ENCODE assay signal across 13 cellular contexts in the genomic region with DNA sequence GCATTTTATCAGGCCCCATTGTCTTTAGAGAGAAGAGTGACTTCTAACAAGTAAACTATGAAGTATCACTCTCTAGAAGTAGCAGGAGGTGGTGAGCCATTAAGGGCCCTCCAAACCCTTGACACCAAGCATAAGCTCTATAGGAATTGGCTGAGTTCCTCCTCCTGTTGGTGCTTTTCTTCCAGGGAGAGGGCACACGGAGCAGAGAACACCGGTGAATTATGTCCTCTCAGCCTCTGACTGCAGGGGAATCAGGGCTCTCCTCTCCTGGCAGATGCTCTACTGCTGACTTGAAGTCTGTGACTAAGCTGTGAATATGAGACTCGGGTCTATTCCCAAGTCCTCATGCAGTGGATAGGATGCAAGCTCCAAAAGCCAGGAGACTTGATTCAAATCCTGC. TPM values are rescaled to one million over a fixed set of nuclear protein-coding genes. Genes with fewer than 3 reads are reported as not detected.
DNase-seq lines count a peak whose midpoint lies in the region; ATAC-seq and TF ChIP-seq lines count a peak whose summit lies in the region.
"Had no signal": no experiment of that assay in that cellular context is flagged by ENCODE, and none has a peak within 500 bp of the region (broad histone marks: within the 10 kb centered on the region; RNA-seq: fewer than 3 reads in every experiment).

No MANE protein-coding gene starts in this region.

- no peaks in the 10 kb centered on the region for H3K36me3 Mint-ChIP-seq in chondrocyte (ENCODE audit: low read depth)
- H3K36me3 Mint-ChIP-seq in nephron (ENCODE audit: low read depth) = no peaks in the 10 kb centered on the region
- peaks cover 0 to 16% (median 14%) of the 10 kb centered on the region in 3 donors for H3K36me3 Mint-ChIP-seq in immature natural killer cell
- H3K36me3 Mint-ChIP-seq in CD4-positive, alpha-beta T cell (ENCODE audit: low read depth) = no peaks in the 10 kb centered on the region

- CTCF ChIA-PET in CD4-positive, alpha-beta T cell (lab: Charles Lee) = no interaction called here

- H3K27ac Mint-ChIP-seq in chondrocyte (ENCODE audit: unreplicated experiment) (peak overlapping the region; percentile 72), nephron (peak overlapping the region; percentile 95 to 100 (median 96)), immature natural killer cell (no peak overlapping the region)
- H3K27ac Mint-ChIP-seq in CD4-positive, alpha-beta T cell = no peak overlapping the region
- H3K27ac Mint-ChIP-seq: activated CD8-positive, alpha-beta memory T cell treated with anti-CD3 and anti-CD28 coated beads, Interleukin-2, amount 10 ng/mL, durations not matched to agents 7 days and 5 days; activated naive CD8-positive, alpha-beta T cell treated with anti-CD3 and anti-CD28 coated beads, Interleukin-2, amount 10 ng/mL, durations not matched to agents 7 days and 5 days had no signal

- no peaks in the 10 kb centered on the region for H3K27me3 ChIP-seq in CD4-positive, alpha-beta T cell (ENCODE audit: control insufficient read depth, insufficient read depth, low read length)
- H3K27me3 ChIP-seq: right lobe of liver had no signal

- H3K9me3 ChIP-seq in CD4-positive, alpha-beta T cell (ENCODE audit: control insufficient read depth, low read length) = no peaks in the 10 kb centered on the region
- H3K9me3 ChIP-seq: right lobe of liver had no signal

- DNase-seq in G401 (ENCODE audit: low spot score) = peak; percentile 54
- peak; percentile 37 for DNase-seq in LHCN-M2 (ENCODE audit: low read depth)
- no peak for DNase-seq in chondrocyte (ENCODE audit: low spot score)
- DNase-seq in immature natural killer cell = no peak
- no peak for DNase-seq in NCI-H748 treated with DMSO at 0.1 percent for 48 hours (lab: John Stamatoyannopoulos, UW)
- no peak for DNase-seq in CD4-positive, alpha-beta T cell
- DNase-seq: activated CD8-positive, alpha-beta memory T cell treated with anti-CD3 and anti-CD28 coated beads, Interleukin-2, amount 10 ng/mL, durations not matched to agents 7 days and 5 days; activated naive CD8-positive, alpha-beta T cell treated with anti-CD3 and anti-CD28 coated beads, Interleukin-2, amount 10 ng/mL, durations not matched to agents 7 days and 5 days; effector CD8-positive, alpha-beta T cell; H7; NCI-H2081; right lobe of liver had no signal

- H3K9me3 Mint-ChIP-seq in chondrocyte (ENCODE audit: low read depth) = no peaks in the 10 kb centered on the region
- no peaks in the 10 kb centered on the region for H3K9me3 Mint-ChIP-seq in nephron
- no peaks in the 10 kb centered on the region for H3K9me3 Mint-ChIP-seq in immature natural killer cell
- H3K9me3 Mint-ChIP-seq in CD4-positive, alpha-beta T cell = no peaks in the 10 kb centered on the region
- H3K9me3 Mint-ChIP-seq: activated naive CD8-positive, alpha-beta T cell treated with anti-CD3 and anti-CD28 coated beads, Interleukin-2, amount 10 ng/mL, durations not matched to agents 7 days and 5 days had no signal

- TF ChIP-seq CTCF in chondrocyte (IDR thresholded peaks at IDR 0.05) (no peak), nephron (IDR thresholded peaks at IDR 0.05; ENCODE audit: unreplicated experiment in 3 of 3) (no peak)
- TF ChIP-seq CTCF in CD4-positive, alpha-beta T cell (IDR thresholded peaks at IDR 0.05) = no peak

- in situ Hi-C loops in G401 (cut with HindIII; ENCODE audit: low sequenced_read_pairs) = no loop called here

- H3K4me3 Mint-ChIP-seq in chondrocyte (ENCODE audit: unreplicated experiment) (no peak overlapping the region), nephron (no peak overlapping the region), immature natural killer cell (no peak overlapping the region)
- no peak overlapping the region for H3K4me3 Mint-ChIP-seq in CD4-positive, alpha-beta T cell
- H3K4me3 Mint-ChIP-seq: activated CD8-positive, alpha-beta memory T cell treated with anti-CD3 and anti-CD28 coated beads, Interleukin-2, amount 10 ng/mL, durations not matched to agents 7 days and 5 days; activated naive CD8-positive, alpha-beta T cell treated with anti-CD3 and anti-CD28 coated beads, Interleukin-2, amount 10 ng/mL, durations not matched to agents 7 days and 5 days had no signal

- no peaks in the 10 kb centered on the region for H3K27me3 Mint-ChIP-seq in chondrocyte (ENCODE audit: low read depth)
- no peaks in the 10 kb centered on the region for H3K27me3 Mint-ChIP-seq in nephron (ENCODE audit: low read depth)
- peaks cover 0 to 2% (median 2%) of the 10 kb centered on the region in 3 donors for H3K27me3 Mint-ChIP-seq in immature natural killer cell (ENCODE audit: low read depth in 3 of 3)
- H3K27me3 Mint-ChIP-seq in CD4-positive, alpha-beta T cell = no peaks in the 10 kb centered on the region
- H3K27me3 Mint-ChIP-seq: activated CD8-positive, alpha-beta memory T cell treated with anti-CD3 and anti-CD28 coated beads, Interleukin-2, amount 10 ng/mL, durations not matched to agents 7 days and 5 days; activated naive CD8-positive, alpha-beta T cell treated with anti-CD3 and anti-CD28 coated beads, Interleukin-2, amount 10 ng/mL, durations not matched to agents 7 days and 5 days had no signal

- no peak overlapping the region for H3K27ac ChIP-seq in CD4-positive, alpha-beta T cell (ENCODE audit: low read depth, low read length)

- H3K4me1 Mint-ChIP-seq in chondrocyte (ENCODE audit: low read depth) = peaks cover 85% of the 10 kb centered on the region
- H3K4me1 Mint-ChIP-seq in nephron = peaks cover 82% of the 10 kb centered on the region
- peaks cover 35 to 41% of the 10 kb centered on the region in 2 donors for H3K4me1 Mint-ChIP-seq in immature natural killer cell
- H3K4me1 Mint-ChIP-seq in CD4-positive, alpha-beta T cell (ENCODE audit: low read depth) = peaks cover 4% of the 10 kb centered on the region

- intact Hi-C loops in CD4-positive, alpha-beta T cell (cut with DNase I, micrococcal nuclease) = no loop called here

- POLR2A ChIA-PET in CD4-positive, alpha-beta T cell (lab: Charles Lee) = interaction anchor here (1.2 kb wide), 1 partner anchor 11 kb away, joined by 3 read pairs; no protein-coding TSS in a partner anchor

- no peak for ATAC-seq in CD4-positive, alpha-beta T cell (ENCODE audit: poor library complexity)
- ATAC-seq: activated CD8-positive, alpha-beta memory T cell treated with anti-CD3 and anti-CD28 coated beads, Interleukin-2, amount 10 ng/mL, durations not matched to agents 7 days and 5 days; right lobe of liver had no signal

RNA-seq across cellular contexts. Expression of gene CHD9, which starts 32.3 kb away (rescaled TPM):
- 18.3 and 31.1 TPM in 2 replicates for total RNA-seq in G401 (2014; rRNA removed; shearing (Covaris generic))
- total RNA-seq in LHCN-M2 (2014; rRNA removed) (39.8 and 41.4 TPM in 2 replicates), chondrocyte (68.6 to 116 TPM (median 72.7 TPM) in 3 replicates)
- 5.9 TPM for polyA plus RNA-seq in LHCN-M2 (2012)
- polyA plus RNA-seq in immature natural killer cell = 10 to 100 TPM; 47.1 to 68.6 (median 48.5) TPM
- total RNA-seq in CD4-positive, alpha-beta T cell = 10 to 100 TPM; 28.2 to 28.8 TPM

RNA-seq across cellular contexts. Expression of gene CHD9NB, which starts 34.4 kb away (rescaled TPM):
- total RNA-seq in G401 (2014; rRNA removed; shearing (Covaris generic)) = 43.5 and 58.1 TPM in 2 replicates
- total RNA-seq in LHCN-M2 (2014; rRNA removed) (1.7 and 1.8 TPM in 2 replicates), chondrocyte (0.85 to 3.1 TPM (median 1.5 TPM) in 3 replicates)
- polyA plus RNA-seq in LHCN-M2 (2012) = 2.4 TPM
- polyA plus RNA-seq in immature natural killer cell = not detected
- total RNA-seq in CD4-positive, alpha-beta T cell = not detected

Comparison
In these comparisons a context has a peak if more than half of its experiments do, and no peak if none do; other contexts are left out.
1. DNase-seq: peak in G401 (single experiment) and LHCN-M2 (single experiment); none in chondrocyte (single experiment), immature natural killer cell (0 of 3), NCI-H748 treated with DMSO at 0.1 percent for 48 hours (single experiment) and CD4-positive, alpha-beta T cell (0 of 10).
2. H3K27ac Mint-ChIP-seq: peak in chondrocyte (single experiment) and nephron (3 of 3); none in immature natural killer cell (0 of 6) and CD4-positive, alpha-beta T cell (single experiment).
3. RNA of gene CHD9NB, which starts 34.4 kb away (total RNA-seq): 43.5 to 58.1 TPM in G401; 1.7 to 1.8 TPM in LHCN-M2, 0.85 to 3.1 TPM in chondrocyte and not detected in CD4-positive, alpha-beta T cell; every median in the first group is over 10 times any median in the second.